Comparison of ENCODE assay signal across 1 cellular context in genomic region chr11:119306373-119306890, GRCh38.
TF ChIP-seq lines count a peak whose summit lies in the region.

No MANE protein-coding gene starts in this region.

TF ChIP-seq in SK-N-SH, 30 proteins besides CTCF, POLR2A, EP300 and RAD21:
- TF ChIP-seq FOSL2 (IDR thresholded peaks at IDR 0.05; ENCODE audit: borderline replicate concordance, low read depth) (no peak), ELF1 (IDR thresholded peaks at IDR 0.05) (no peak), JUND (IDR thresholded peaks at IDR 0.05) (no peak), FOXM1 (IDR thresholded peaks at IDR 0.05; ENCODE audit: low read depth) (no peak), SIN3A (IDR thresholded peaks at IDR 0.05; ENCODE audit: borderline replicate concordance, low read depth, low read length) (no peak), USF1 (IDR thresholded peaks at IDR 0.05; ENCODE audit: borderline replicate concordance, low read depth) (no peak), TEAD4 (IDR thresholded peaks at IDR 0.05; ENCODE audit: borderline replicate concordance, insufficient read depth) (no peak), RXRA (IDR thresholded peaks at IDR 0.05; ENCODE audit: borderline replicate concordance, low read depth) (no peak), TCF12 (IDR thresholded peaks at IDR 0.05) (no peak), RCOR1 (IDR thresholded peaks at IDR 0.05; ENCODE audit: low read length) (no peak), EZH2phosphoT487 (IDR thresholded peaks at IDR 0.05; ENCODE audit: borderline replicate concordance, low read depth) (no peak), SMC3 (IDR thresholded peaks at IDR 0.05; ENCODE audit: low read depth, low read length) (no peak), RFX5 (IDR thresholded peaks at IDR 0.05; ENCODE audit: low read length) (no peak), MXI1 (IDR thresholded peaks at IDR 0.05; ENCODE audit: low read depth, low read length) (no peak), ZBTB33 (IDR thresholded peaks at IDR 0.05; ENCODE audit: borderline replicate concordance, low read depth) (no peak)
- TF ChIP-seq, protein P1, sequence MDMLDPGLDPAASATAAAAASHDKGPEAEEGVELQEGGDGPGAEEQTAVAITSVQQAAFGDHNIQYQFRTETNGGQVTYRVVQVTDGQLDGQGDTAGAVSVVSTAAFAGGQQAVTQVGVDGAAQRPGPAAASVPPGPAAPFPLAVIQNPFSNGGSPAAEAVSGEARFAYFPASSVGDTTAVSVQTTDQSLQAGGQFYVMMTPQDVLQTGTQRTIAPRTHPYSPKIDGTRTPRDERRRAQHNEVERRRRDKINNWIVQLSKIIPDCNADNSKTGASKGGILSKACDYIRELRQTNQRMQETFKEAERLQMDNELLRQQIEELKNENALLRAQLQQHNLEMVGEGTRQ (IDR thresholded peaks at IDR 0.05; ENCODE audit: borderline replicate concordance, low read depth, low read length): no peak
